In genomic region chr4:13527983-13528822, GRCh38 we compare ENCODE assay signal across 9 cellular contexts. TPM values are rescaled to one million over a fixed set of nuclear protein-coding genes. Genes with fewer than 3 reads are reported as not detected.
DNase-seq lines count a peak whose midpoint lies in the region; ATAC-seq and TF ChIP-seq lines count a peak whose summit lies in the region.
"Had no signal": no experiment of that assay in that cellular context is flagged by ENCODE, and none has a peak within 500 bp of the region (broad histone marks: within the 10 kb centered on the region; RNA-seq: fewer than 3 reads in every experiment).

No MANE protein-coding gene starts in this region.

- H3K27ac Mint-ChIP-seq in activated CD8-positive, alpha-beta T cell treated with anti-CD3 and anti-CD28 coated beads, Interleukin-2, amount 10 ng/mL, durations not matched to agents 7 days and 5 days, result peak overlapping the region; percentile 61

- H3K27me3 Mint-ChIP-seq in activated CD8-positive, alpha-beta T cell treated with anti-CD3 and anti-CD28 coated beads, Interleukin-2, amount 10 ng/mL, durations not matched to agents 7 days and 5 days (ENCODE audit: low read depth), result peaks cover 90% of the 10 kb centered on the region

- H3K4me1 ChIP-seq in stomach smooth muscle (ENCODE audit: control insufficient read depth, insufficient read depth, low read length), result peaks cover 10% of the 10 kb centered on the region

- no peak overlapping the region for H3K9ac ChIP-seq in stomach smooth muscle (ENCODE audit: low read length in 2 of 2)

- no peak for TF ChIP-seq CTCF in GM10248 (IDR thresholded peaks at IDR 0.05; ENCODE audit: control extremely low read depth, extremely low read depth, low read depth, missing control alignments)

- H3K4me3 Mint-ChIP-seq in activated CD8-positive, alpha-beta T cell treated with anti-CD3 and anti-CD28 coated beads, Interleukin-2, amount 10 ng/mL, durations not matched to agents 7 days and 5 days, result peak overlapping the region; percentile 20

- peaks cover 0 to 48% of the 10 kb centered on the region in 2 donors for H3K27me3 ChIP-seq in stomach smooth muscle (ENCODE audit: control insufficient read depth in 1 of 2, insufficient read depth in 2 of 2, low read length in 2 of 2)

- peaks cover 35% of the 10 kb centered on the region for H3K4me1 Mint-ChIP-seq in activated CD8-positive, alpha-beta T cell treated with anti-CD3 and anti-CD28 coated beads, Interleukin-2, amount 10 ng/mL, durations not matched to agents 7 days and 5 days (ENCODE audit: low read depth)

- CTCF ChIA-PET in GM10248 (lab: Yijun Ruan, JAX), result interaction anchor here (1.1 to 3.2 kb wide), 4 partner anchors 9 to 675 kb away, joined by 3 to 9 read pairs (median 4); no protein-coding TSS in a partner anchor
- CTCF ChIA-PET in activated CD8-positive, alpha-beta T cell treated with anti-CD3 and anti-CD28 coated beads, Interleukin-2, amount 10 ng/mL, durations not matched to agents 7 days and 5 days (lab: Charles Lee), result no interaction called here

- peaks cover 20% of the 10 kb centered on the region for H3K36me3 Mint-ChIP-seq in activated CD8-positive, alpha-beta T cell treated with anti-CD3 and anti-CD28 coated beads, Interleukin-2, amount 10 ng/mL, durations not matched to agents 7 days and 5 days (ENCODE audit: low read depth)

- peaks cover 4 to 8% of the 10 kb centered on the region in 2 donors for H3K9me3 ChIP-seq in stomach smooth muscle (ENCODE audit: control insufficient read depth in 2 of 2, low read length in 2 of 2)

- H3K9me3 Mint-ChIP-seq in activated CD8-positive, alpha-beta T cell treated with anti-CD3 and anti-CD28 coated beads, Interleukin-2, amount 10 ng/mL, durations not matched to agents 7 days and 5 days (ENCODE audit: insufficient read depth), result no peaks in the 10 kb centered on the region

- H3K4me3 ChIP-seq in stomach smooth muscle (ENCODE audit: low read length in 2 of 2), result peak overlapping the region; percentile 40 to 41
- H3K4me3 ChIP-seq: cardiac muscle cell had no signal

- POLR2A ChIA-PET in GM10248 (lab: Yijun Ruan, JAX), result no interaction called here
- POLR2A ChIA-PET in activated CD8-positive, alpha-beta T cell treated with anti-CD3 and anti-CD28 coated beads, Interleukin-2, amount 10 ng/mL, durations not matched to agents 7 days and 5 days (lab: Charles Lee), result interaction anchor here (1.0 kb wide), 1 partner anchor 45 kb away, joined by 3 read pairs; no protein-coding TSS in a partner anchor

- H3K27ac ChIP-seq in stomach smooth muscle (ENCODE audit: low read length), result no peak overlapping the region
- H3K27ac ChIP-seq: cardiac muscle cell had no signal

- ATAC-seq in GM19438 (IDR thresholded peaks at IDR 0.05; ENCODE audit: low read depth, unreplicated experiment) (peak; percentile 78), HG03280 (IDR thresholded peaks at IDR 0.05; ENCODE audit: unreplicated experiment) (peak; percentile 77)
- ATAC-seq in activated CD8-positive, alpha-beta T cell treated with anti-CD3 and anti-CD28 coated beads, Interleukin-2, amount 10 ng/mL, durations not matched to agents 7 days and 5 days, result no peak

- H3K36me3 ChIP-seq in stomach smooth muscle (ENCODE audit: control insufficient read depth in 2 of 2, insufficient read depth in 2 of 2, low read length in 2 of 2), result peaks cover 0 to 7% of the 10 kb centered on the region in 2 donors
- H3K36me3 ChIP-seq: cardiac muscle cell had no signal

- DNase-seq in GM10248 (ENCODE audit: extremely low spot score) (peak; percentile 75), NCI-H187 (lab: John Stamatoyannopoulos, UW) (no peak), NCI-H2107 (lab: John Stamatoyannopoulos, UW) (no peak)
- no peak for DNase-seq in activated CD8-positive, alpha-beta T cell treated with anti-CD3 and anti-CD28 coated beads, Interleukin-2, amount 10 ng/mL, durations not matched to agents 7 days and 5 days
- DNase-seq in stimulated activated naive CD4-positive, alpha-beta T cell treated with Interleukin-2 at 50 U/mL for 16 hours (lab: John Stamatoyannopoulos, UW), result no peak

RNA-seq across cellular contexts. Expression of gene NKX3-2, which starts 16.1 kb away (rescaled TPM):
- not detected for total RNA-seq in activated CD8-positive, alpha-beta T cell treated with anti-CD3 and anti-CD28 coated beads, Interleukin-2, amount 10 ng/mL, durations not matched to agents 7 days and 5 days

RNA-seq across cellular contexts. Expression of gene RAB28, which starts 44.1 kb away (rescaled TPM):
- 10 to 100 TPM; 12.2 to 16.1 TPM for total RNA-seq in activated CD8-positive, alpha-beta T cell treated with anti-CD3 and anti-CD28 coated beads, Interleukin-2, amount 10 ng/mL, durations not matched to agents 7 days and 5 days
